1 cellular context compared by ENCODE assay signal in genomic region chr4:120256112-120256775, GRCh38.
TF ChIP-seq lines count a peak whose summit lies in the region.
"Not testable (repeated sequence)": the region's sequence is repeated elsewhere in the genome, so short reads cannot be mapped to it uniquely, and the experiment has no call there.

No MANE protein-coding gene starts in this region.

TF ChIP-seq in HepG2, 621 proteins besides CTCF, POLR2A, EP300 and RAD21 (continued from another document):
- TF ChIP-seq FOXA1 (IDR thresholded peaks at IDR 0.05), result not testable (repeated sequence)
- TF ChIP-seq FOXA1 (CRISPR knock-in tag; IDR thresholded peaks at IDR 0.05) (peak; percentile 74), FOXA3 (CRISPR knock-in tag; IDR thresholded peaks at IDR 0.05) (0 out of 2 replicates have a peak, but pooled peaks have one; percentile 21)
